10 cellular contexts compared by ENCODE assay signal in the genomic region with DNA sequence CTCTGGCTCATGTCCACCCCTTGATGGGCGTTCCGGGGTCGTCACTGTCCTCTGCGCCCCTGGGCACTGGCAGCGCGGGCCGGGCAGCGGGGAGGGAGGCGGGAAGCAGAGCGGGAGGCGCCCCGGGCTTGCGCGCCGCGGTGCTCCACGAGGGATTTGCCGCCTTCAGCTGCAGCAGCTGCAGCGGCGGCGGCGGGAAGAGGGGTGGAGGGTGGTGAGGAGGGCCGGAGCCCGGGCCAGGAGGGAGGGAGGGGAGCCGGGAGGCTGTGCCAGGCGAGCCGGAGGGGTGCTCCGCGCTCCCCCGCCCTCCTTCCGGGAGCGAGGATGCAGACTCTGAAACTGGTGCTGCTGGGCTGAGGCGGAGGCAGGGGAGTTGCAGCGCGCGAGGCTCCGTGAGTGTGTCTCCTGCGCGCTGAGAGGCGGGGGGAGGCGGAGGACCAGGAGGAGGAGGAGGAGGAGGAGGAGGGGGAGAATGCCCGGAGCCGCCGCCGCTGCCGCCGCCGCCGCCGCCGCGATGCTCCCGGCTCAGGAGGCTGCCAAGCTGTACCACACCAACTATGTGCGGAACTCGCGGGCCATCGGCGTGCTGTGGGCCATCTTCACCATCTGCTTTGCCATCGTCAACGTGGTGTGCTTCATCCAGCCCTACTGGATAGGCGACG. TPM values are rescaled to one million over a fixed set of nuclear protein-coding genes. Genes with fewer than 3 reads are reported as not detected.
DNase-seq lines count a peak whose midpoint lies in the region; ATAC-seq, FAIRE-seq and TF ChIP-seq lines count a peak whose summit lies in the region.
"Had no signal": no experiment of that assay in that cellular context is flagged by ENCODE, and none has a peak within 500 bp of the region (broad histone marks: within the 10 kb centered on the region; RNA-seq: fewer than 3 reads in every experiment).

Gene LHFPL3 (plus strand): TSS at position 296 of the 662 bp plus-strand sequence.

- H3K4me2 ChIP-seq in HepG2 (ENCODE audit: low read depth, low read length) = no peak within 1 kb of the TSS

- peaks cover 41% of the 10 kb centered on the region for H3K27me3 ChIP-seq in colonic mucosa
- H3K27me3 ChIP-seq in HepG2 (ENCODE audit: control insufficient read depth in 1 of 2, insufficient read depth in 2 of 2, low read length in 2 of 2) = peaks cover 3 to 41% of the 10 kb centered on the region in 2 experiments

- no peaks in the 10 kb centered on the region for H3K9me3 ChIP-seq in colonic mucosa
- H3K9me3 ChIP-seq in HepG2 (ENCODE audit: low read length) = no peaks in the 10 kb centered on the region

- in situ Hi-C loops in HepG2 (cut with HindIII; ENCODE audit: extremely low pct_ligation_motif_present, low pct_unique_long_range_greater_than_20kb) = loop anchor here (25.0 kb wide), 1 partner anchor 509 kb away; no protein-coding TSS in a partner anchor

- no peaks in the 10 kb centered on the region for H3K36me3 ChIP-seq in colonic mucosa
- H3K36me3 ChIP-seq in HepG2 (replicated peaks in 1 of 2; ENCODE audit: control insufficient read depth in 1 of 2, insufficient read depth in 2 of 2, low read length in 2 of 2) = no peaks in the 10 kb centered on the region

- H2AFZ ChIP-seq in HepG2 (ENCODE audit: low read length) = no peak within 1 kb of the TSS

- no peak for FAIRE-seq in HepG2 (lab: Jason Lieb, UNC)

- TF ChIP-seq CTCF in colonic mucosa (IDR thresholded peaks at IDR 0.05) (no peak), HepG2 (CRISPR knock-in tag; IDR thresholded peaks at IDR 0.05) (no peak)

- intact Hi-C loops in colonic mucosa (cut with DNase I) (no loop called here), HepG2 (cut with micrococcal nuclease; ENCODE audit: unreplicated experiment) (no loop called here)

- ATAC-seq in HG03175 (IDR thresholded peaks at IDR 0.05; ENCODE audit: unreplicated experiment) = no peak
- ATAC-seq in HepG2 = no peak
- ATAC-seq: Panc1 had no signal

- TF ChIP-seq RAD21 in HepG2 (CRISPR knock-in tag; IDR thresholded peaks at IDR 0.05) = no peak

- TF ChIP-seq EP300 in HepG2 (IDR thresholded peaks at IDR 0.05; ENCODE audit: low read depth in 2 of 2, low read length in 2 of 2) (no peak), HepG2 (CRISPR knock-in tag; IDR thresholded peaks at IDR 0.05; ENCODE audit: borderline replicate concordance) (no peak)

- CTCF ChIA-PET in HepG2 (lab: Yijun Ruan, JAX; ENCODE audit: low intra/inter-chr PET ratio, low total read pairs) = no interaction called here

- BruUV-seq in HepG2 (replicated peaks; lab: Mats Ljungman, UMichigan) = no TSS peak

- H3K79me2 ChIP-seq in HepG2 (ENCODE audit: insufficient read depth, low read length) = no peaks in the 10 kb centered on the region

- DNase-seq in DMS 273 treated with DMSO at 0.1 percent for 48 hours (lab: John Stamatoyannopoulos, UW) (peak; percentile 53), NCI-H2107 (lab: John Stamatoyannopoulos, UW) (peak; percentile 23), colonic mucosa (peak; percentile 16), occipital lobe (lab: John Stamatoyannopoulos, UW) (peak; percentile 32), KG1 (lab: John Stamatoyannopoulos, UW) (no peak), NCI-H1930 (lab: John Stamatoyannopoulos, UW) (no peak), HepG2 (ENCODE audit: low spot score) (no peak)

- H3K4me3 ChIP-seq in colonic mucosa = no peak within 1 kb of the TSS
- no peak within 1 kb of the TSS for H3K4me3 ChIP-seq in HepG2 (replicated peaks in 1 of 3; ENCODE audit: insufficient read depth in 1 of 3, low read depth in 2 of 3, low read length in 3 of 3)

- no peaks in the 10 kb centered on the region for H4K20me1 ChIP-seq in HepG2 (ENCODE audit: insufficient read depth, low read length)

- H3K27ac ChIP-seq in colonic mucosa (no peak within 1 kb of the TSS), HepG2 (ENCODE audit: extremely low read length, insufficient read depth, low read length) (no peak within 1 kb of the TSS)

- POLR2A ChIA-PET in HepG2 (lab: Yijun Ruan, JAX) = no interaction called here

- 42% methylated on average over 46 of the region's 62 CpGs for WGBS in HepG2 (ENCODE audit: low lambda C conversion rate)

- no peak for TF ChIP-seq POLR2A in HepG2 (IDR thresholded peaks at IDR 0.05; ENCODE audit: insufficient read depth in 1 of 2, low read depth in 2 of 2, low read length in 2 of 2)

- H3K4me1 ChIP-seq in colonic mucosa (no peaks in the 10 kb centered on the region), HepG2 (ENCODE audit: insufficient read depth, low read length) (no peaks in the 10 kb centered on the region)

- no peak within 1 kb of the TSS for H3K9ac ChIP-seq in colonic mucosa (ENCODE audit: low read depth in 2 of 2, low read length in 2 of 2)
- H3K9ac ChIP-seq in HepG2 (ENCODE audit: insufficient read depth, low read depth, low read length) = no peak within 1 kb of the TSS

TF ChIP-seq in HepG2, 621 proteins besides CTCF, POLR2A, EP300 and RAD21 (continues in another document):
- TF ChIP-seq ZNF720 (CRISPR knock-in tag; IDR thresholded peaks at IDR 0.05) (no peak), ZNF17 (CRISPR knock-in tag; IDR thresholded peaks at IDR 0.05) (no peak), SNAPC2 (CRISPR knock-in tag; IDR thresholded peaks at IDR 0.05) (no peak), ZNF432 (CRISPR knock-in tag; IDR thresholded peaks at IDR 0.05; ENCODE audit: borderline replicate concordance) (no peak), ZNF775 (CRISPR knock-in tag; IDR thresholded peaks at IDR 0.05; ENCODE audit: borderline replicate concordance) (no peak), KAT7 (CRISPR knock-in tag; IDR thresholded peaks at IDR 0.05; ENCODE audit: borderline replicate concordance) (no peak)
- TF ChIP-seq, protein P1, sequence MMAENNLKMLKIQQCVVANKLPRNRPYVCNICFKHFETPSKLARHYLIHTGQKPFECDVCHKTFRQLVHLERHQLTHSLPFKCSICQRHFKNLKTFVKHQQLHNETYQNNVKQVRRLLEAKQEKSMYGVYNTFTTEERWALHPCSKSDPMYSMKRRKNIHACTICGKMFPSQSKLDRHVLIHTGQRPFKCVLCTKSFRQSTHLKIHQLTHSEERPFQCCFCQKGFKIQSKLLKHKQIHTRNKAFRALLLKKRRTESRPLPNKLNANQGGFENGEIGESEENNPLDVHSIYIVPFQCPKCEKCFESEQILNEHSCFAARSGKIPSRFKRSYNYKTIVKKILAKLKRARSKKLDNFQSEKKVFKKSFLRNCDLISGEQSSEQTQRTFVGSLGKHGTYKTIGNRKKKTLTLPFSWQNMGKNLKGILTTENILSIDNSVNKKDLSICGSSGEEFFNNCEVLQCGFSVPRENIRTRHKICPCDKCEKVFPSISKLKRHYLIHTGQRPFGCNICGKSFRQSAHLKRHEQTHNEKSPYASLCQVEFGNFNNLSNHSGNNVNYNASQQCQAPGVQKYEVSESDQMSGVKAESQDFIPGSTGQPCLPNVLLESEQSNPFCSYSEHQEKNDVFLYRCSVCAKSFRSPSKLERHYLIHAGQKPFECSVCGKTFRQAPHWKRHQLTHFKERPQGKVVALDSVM (CRISPR knock-in tag; IDR thresholded peaks at IDR 0.05) = no peak
- TF ChIP-seq, protein P2, sequence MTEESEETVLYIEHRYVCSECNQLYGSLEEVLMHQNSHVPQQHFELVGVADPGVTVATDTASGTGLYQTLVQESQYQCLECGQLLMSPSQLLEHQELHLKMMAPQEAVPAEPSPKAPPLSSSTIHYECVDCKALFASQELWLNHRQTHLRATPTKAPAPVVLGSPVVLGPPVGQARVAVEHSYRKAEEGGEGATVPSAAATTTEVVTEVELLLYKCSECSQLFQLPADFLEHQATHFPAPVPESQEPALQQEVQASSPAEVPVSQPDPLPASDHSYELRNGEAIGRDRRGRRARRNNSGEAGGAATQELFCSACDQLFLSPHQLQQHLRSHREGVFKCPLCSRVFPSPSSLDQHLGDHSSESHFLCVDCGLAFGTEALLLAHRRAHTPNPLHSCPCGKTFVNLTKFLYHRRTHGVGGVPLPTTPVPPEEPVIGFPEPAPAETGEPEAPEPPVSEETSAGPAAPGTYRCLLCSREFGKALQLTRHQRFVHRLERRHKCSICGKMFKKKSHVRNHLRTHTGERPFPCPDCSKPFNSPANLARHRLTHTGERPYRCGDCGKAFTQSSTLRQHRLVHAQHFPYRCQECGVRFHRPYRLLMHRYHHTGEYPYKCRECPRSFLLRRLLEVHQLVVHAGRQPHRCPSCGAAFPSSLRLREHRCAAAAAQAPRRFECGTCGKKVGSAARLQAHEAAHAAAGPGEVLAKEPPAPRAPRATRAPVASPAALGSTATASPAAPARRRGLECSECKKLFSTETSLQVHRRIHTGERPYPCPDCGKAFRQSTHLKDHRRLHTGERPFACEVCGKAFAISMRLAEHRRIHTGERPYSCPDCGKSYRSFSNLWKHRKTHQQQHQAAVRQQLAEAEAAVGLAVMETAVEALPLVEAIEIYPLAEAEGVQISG (CRISPR knock-in tag; IDR thresholded peaks at IDR 0.05) = no peak

RNA-seq across cellular contexts. Expression of gene LHFPL3, which starts in this region (rescaled TPM):
- total RNA-seq in colonic mucosa = under 1 TPM; 0.12 to 0.27 TPM
- total RNA-seq in occipital lobe = 26.2 TPM
- total RNA-seq in HepG2 (2016; rRNA removed; fragmentation: Illumina TruSeq; extraction: Trizol) = not detected in 2 replicates
- total RNA-seq in HepG2 (2016; cell fraction: cytosol; rRNA removed; fragmentation: Illumina TruSeq; extraction: Trizol; ENCODE audit: low read depth) = not detected in 2 replicates
- total RNA-seq in HepG2 (2016; cell fraction: insoluble cytoplasmic fraction; rRNA removed; fragmentation: Illumina TruSeq; extraction: Trizol) = not detected in 2 replicates
- not detected in 2 replicates for total RNA-seq in HepG2 (2016; cell fraction: membrane; rRNA removed; fragmentation: Illumina TruSeq; extraction: Trizol)
- not detected in 2 replicates for total RNA-seq in HepG2 (2016; cell fraction: nucleus; rRNA removed; fragmentation: Illumina TruSeq; extraction: Trizol)
- not detected in 2 replicates for polyA plus RNA-seq in HepG2 (2011; rRNA removed)
- polyA plus RNA-seq in HepG2 (2011; cell fraction: cytosol; rRNA removed) = not detected in 2 replicates
- polyA plus RNA-seq in HepG2 (2011; cell fraction: nucleus; rRNA removed) = not detected in 2 replicates
- not detected in 2 replicates for polyA plus RNA-seq in HepG2 (2012)
- polyA plus RNA-seq in HepG2 (2016; cell fraction: cytosol; fragmentation: Illumina TruSeq; extraction: Trizol; ENCODE audit: low read depth) = not detected in 2 replicates
- polyA plus RNA-seq in HepG2 (2016; cell fraction: insoluble cytoplasmic fraction; fragmentation: Illumina TruSeq; extraction: Trizol; ENCODE audit: low read depth) = not detected in 2 replicates
- not detected in 2 replicates for polyA plus RNA-seq in HepG2 (2016; cell fraction: membrane; fragmentation: Illumina TruSeq; extraction: Trizol; ENCODE audit: low read depth)
- not detected in 2 replicates for polyA plus RNA-seq in HepG2 (2016; cell fraction: nucleus; fragmentation: Illumina TruSeq; extraction: Trizol; ENCODE audit: insufficient read depth, low read depth)
- polyA minus RNA-seq in HepG2 (2011; rRNA and poly(A)+ RNA removed; ENCODE audit: low replicate concordance) = not detected in 2 replicates
- not detected in 2 replicates for polyA minus RNA-seq in HepG2 (2011; cell fraction: cytosol; rRNA and poly(A)+ RNA removed)
- not detected in 2 replicates for polyA minus RNA-seq in HepG2 (2011; cell fraction: nucleus; rRNA and poly(A)+ RNA removed)
- total RNA-seq: dermis microvascular lymphatic vessel endothelial cell had no signal

Comparison
In these comparisons a context has a peak if more than half of its experiments do, and no peak if none do; other contexts are left out.
1. RNA of gene LHFPL3 (total RNA-seq): 26.2 TPM in occipital lobe (single experiment); 0.12 to 0.27 TPM in colonic mucosa and not detected in HepG2; every median in the first group is over 10 times any median in the second.
2. Peak in DNase-seq in colonic mucosa; RNA of the gene not detected or under 1 TPM.
3. DNase-seq: peak in DMS 273 treated with DMSO at 0.1 percent for 48 hours (single experiment), NCI-H2107 (single experiment) and occipital lobe (single experiment); none in KG1 (single experiment), NCI-H1930 (0 of 2) and HepG2 (single experiment).